ENCODE assay signal across 12 cellular contexts in the genomic region with DNA sequence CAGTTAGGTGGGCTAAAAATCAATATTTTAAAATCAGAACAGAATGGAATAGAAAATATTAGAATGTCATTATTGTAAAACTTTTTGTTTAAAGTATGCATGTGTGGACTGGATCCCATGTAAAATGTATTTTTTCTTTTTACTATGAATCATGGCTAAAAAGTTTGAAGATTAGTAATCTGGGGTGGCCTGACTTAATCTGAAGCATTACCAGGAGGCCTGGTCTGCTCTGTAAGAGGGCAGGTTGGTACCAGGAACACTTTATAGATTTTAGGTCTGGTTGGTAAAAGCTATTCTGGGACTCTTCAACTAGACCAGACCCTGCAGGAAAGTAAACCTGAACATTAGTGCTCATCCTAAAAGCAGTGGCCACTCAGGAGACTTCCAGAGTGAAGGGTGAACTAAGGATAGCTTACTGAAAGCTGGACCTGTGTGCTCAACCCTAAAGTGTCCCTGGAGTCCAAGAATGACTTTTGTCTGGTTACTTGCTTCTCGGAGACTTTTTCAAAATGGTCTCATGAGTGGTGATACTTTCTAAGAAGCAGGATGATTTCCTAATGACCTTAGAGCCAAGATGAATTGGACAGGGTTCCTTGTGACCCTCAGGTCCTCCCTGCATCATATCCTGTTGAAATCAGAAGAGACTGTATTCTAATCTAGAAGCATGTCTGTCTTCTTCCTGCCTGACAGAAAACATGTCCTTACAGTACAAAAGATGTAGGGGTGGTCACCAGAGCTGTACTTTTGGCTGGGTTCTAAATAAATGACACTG. TPM values are rescaled to one million over a fixed set of nuclear protein-coding genes. Genes with fewer than 3 reads are reported as not detected.
A peak's percentile ranks its signal among the peaks of the same experiment; 100 is the strongest.
DNase-seq lines count a peak whose midpoint lies in the region; ATAC-seq, FAIRE-seq and TF ChIP-seq lines count a peak whose summit lies in the region.
"Had no signal": no experiment of that assay in that cellular context is flagged by ENCODE, and none has a peak within 500 bp of the region (broad histone marks: within the 10 kb centered on the region; RNA-seq: fewer than 3 reads in every experiment).

No MANE protein-coding gene starts in this region.

- TF ChIP-seq CTCF in brain (conservative IDR thresholded peaks at IDR 0.05) (no peak), left ventricle myocardium inferior (IDR thresholded peaks at IDR 0.05; ENCODE audit: borderline replicate concordance) (no peak), nephron progenitor cell (IDR thresholded peaks at IDR 0.05) (no peak)

- H3K36me3 Mint-ChIP-seq in brain (peaks cover 15% of the 10 kb centered on the region), nephron progenitor cell (ENCODE audit: low read depth) (peaks cover 7% of the 10 kb centered on the region)

- H3K27ac Mint-ChIP-seq in brain (peak overlapping the region in 3 of 5 experiments; percentile 35 to 85 (median 44)), nephron progenitor cell (no peak overlapping the region)

- peaks cover 57% of the 10 kb centered on the region for H3K4me1 ChIP-seq in left ventricle myocardium inferior
- peaks cover 0 to 14% (median 7%) of the 10 kb centered on the region in 3 donors for H3K4me1 ChIP-seq in skeletal muscle tissue (ENCODE audit: control insufficient read depth in 3 of 3, insufficient read depth in 3 of 3, low read length in 3 of 3)

- no peak overlapping the region for H3K9ac ChIP-seq in skeletal muscle tissue (ENCODE audit: low read depth in 1 of 3, low read length in 3 of 3)

- TF ChIP-seq POLR2A in GM12892 (IDR thresholded peaks at IDR 0.05; ENCODE audit: low read depth, low read length) = no peak

- H3K27me3 ChIP-seq in left ventricle myocardium inferior (ENCODE audit: low read depth) (no peaks in the 10 kb centered on the region), skeletal muscle tissue (ENCODE audit: control insufficient read depth in 3 of 3, insufficient read depth in 3 of 3, low read length in 3 of 3) (no peaks in the 10 kb centered on the region), MG63 (no peaks in the 10 kb centered on the region)

- peak; percentile 74 for FAIRE-seq in GM12892 (lab: Jason Lieb, UNC)

- H3K4me3 ChIP-seq in left ventricle myocardium inferior (no peak overlapping the region), skeletal muscle tissue (ENCODE audit: low read length in 3 of 3) (peak overlapping the region in 1 of 3 donors; percentile 10), MG63 (no peak overlapping the region)

- DNase-seq in GM12892 (ENCODE audit: insufficient read length) = no peak
- DNase-seq in left ventricle myocardium inferior = no peak
- DNase-seq in MG63 = no peak
- DNase-seq in nephron progenitor cell = no peak
- DNase-seq: activated T-cell treated with anti-CD3 and anti-CD28 coated beads for 4 hours, NCI-H1417, NCI-H510A treated with DMSO at 0.1 percent for 48 hours, SIG-M5 had no signal

- H3K27me3 Mint-ChIP-seq in brain (no peaks in the 10 kb centered on the region), nephron progenitor cell (ENCODE audit: low read depth, poor library complexity) (peaks cover 3% of the 10 kb centered on the region)

- H3K9me3 Mint-ChIP-seq in brain (no peaks in the 10 kb centered on the region), nephron progenitor cell (no peaks in the 10 kb centered on the region)

- H3K4me3 Mint-ChIP-seq in brain (no peak overlapping the region), nephron progenitor cell (no peak overlapping the region)

- H3K4me1 Mint-ChIP-seq in brain = peaks cover 33% of the 10 kb centered on the region
- H3K4me1 Mint-ChIP-seq in nephron progenitor cell = peaks cover 19% of the 10 kb centered on the region

- intact Hi-C loops in left ventricle myocardium inferior (cut with micrococcal nuclease) = no loop called here

- ATAC-seq in HG03135 (IDR thresholded peaks at IDR 0.05; ENCODE audit: unreplicated experiment) = no peak
- no peak for ATAC-seq in HG02610 (IDR thresholded peaks at IDR 0.05; ENCODE audit: unreplicated experiment)

- H3K27ac ChIP-seq in left ventricle myocardium inferior (replicated peaks) = peak overlapping the region; percentile 66
- peak overlapping the region; percentile 41 for H3K27ac ChIP-seq in skeletal muscle tissue (ENCODE audit: low read depth, low read length)

- H3K36me3 ChIP-seq in left ventricle myocardium inferior = no peaks in the 10 kb centered on the region
- no peaks in the 10 kb centered on the region for H3K36me3 ChIP-seq in skeletal muscle tissue (ENCODE audit: control insufficient read depth in 3 of 3, insufficient read depth in 3 of 3, low read length in 3 of 3)
- no peaks in the 10 kb centered on the region for H3K36me3 ChIP-seq in MG63

- H3K9me3 ChIP-seq in left ventricle myocardium inferior (replicated peaks) = no peaks in the 10 kb centered on the region
- H3K9me3 ChIP-seq in skeletal muscle tissue (ENCODE audit: control insufficient read depth in 3 of 3, low read length in 3 of 3) = no peaks in the 10 kb centered on the region
- H3K9me3 ChIP-seq in MG63 = no peaks in the 10 kb centered on the region

RNA-seq across cellular contexts. Expression of a gene that starts 16.6 kb away (rescaled TPM):
- 11.7 TPM for polyA plus RNA-seq in GM12892 (2012; ENCODE audit: missing spikeins)
- 15.1 TPM for polyA plus RNA-seq in brain (ENCODE audit: insufficient read depth, low read depth, low replicate concordance)
- 19.4 TPM for total RNA-seq in left ventricle myocardium inferior
- 28.2 TPM for total RNA-seq in skeletal muscle tissue
- 4.1 and 4.9 TPM in 2 replicates for total RNA-seq in MG63 (2014; rRNA removed; shearing (Covaris generic); ENCODE audit: low replicate concordance)
